In genomic region chr10:48887982-48888381, GRCh38 we compare ENCODE assay signal across 1 cellular context.
TF ChIP-seq lines count a peak whose summit lies in the region.

No MANE protein-coding gene starts in this region.

TF ChIP-seq in K562, 482 proteins besides CTCF, POLR2A, EP300 and RAD21 (continued from another document):
- TF ChIP-seq, protein P1, sequence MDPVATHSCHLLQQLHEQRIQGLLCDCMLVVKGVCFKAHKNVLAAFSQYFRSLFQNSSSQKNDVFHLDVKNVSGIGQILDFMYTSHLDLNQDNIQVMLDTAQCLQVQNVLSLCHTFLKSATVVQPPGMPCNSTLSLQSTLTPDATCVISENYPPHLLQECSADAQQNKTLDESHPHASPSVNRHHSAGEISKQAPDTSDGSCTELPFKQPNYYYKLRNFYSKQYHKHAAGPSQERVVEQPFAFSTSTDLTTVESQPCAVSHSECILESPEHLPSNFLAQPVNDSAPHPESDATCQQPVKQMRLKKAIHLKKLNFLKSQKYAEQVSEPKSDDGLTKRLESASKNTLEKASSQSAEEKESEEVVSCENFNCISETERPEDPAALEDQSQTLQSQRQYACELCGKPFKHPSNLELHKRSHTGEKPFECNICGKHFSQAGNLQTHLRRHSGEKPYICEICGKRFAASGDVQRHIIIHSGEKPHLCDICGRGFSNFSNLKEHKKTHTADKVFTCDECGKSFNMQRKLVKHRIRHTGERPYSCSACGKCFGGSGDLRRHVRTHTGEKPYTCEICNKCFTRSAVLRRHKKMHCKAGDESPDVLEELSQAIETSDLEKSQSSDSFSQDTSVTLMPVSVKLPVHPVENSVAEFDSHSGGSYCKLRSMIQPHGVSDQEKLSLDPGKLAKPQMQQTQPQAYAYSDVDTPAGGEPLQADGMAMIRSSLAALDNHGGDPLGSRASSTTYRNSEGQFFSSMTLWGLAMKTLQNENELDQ (CRISPR knock-in tag; IDR thresholded peaks at IDR 0.05; ENCODE audit: borderline replicate concordance): no peak
- TF ChIP-seq PCBP2 (IDR thresholded peaks at IDR 0.05; ENCODE audit: low read depth, low read length, poor library complexity, severe bottlenecking) (peak; percentile 79), PBX2 (CRISPR knock-in tag; IDR thresholded peaks at IDR 0.05; ENCODE audit: low read depth) (no peak), PBX2 (tag; conservative IDR thresholded peaks at IDR 0.05; ENCODE audit: low read depth) (no peak)
- TF ChIP-seq, protein P2, sequence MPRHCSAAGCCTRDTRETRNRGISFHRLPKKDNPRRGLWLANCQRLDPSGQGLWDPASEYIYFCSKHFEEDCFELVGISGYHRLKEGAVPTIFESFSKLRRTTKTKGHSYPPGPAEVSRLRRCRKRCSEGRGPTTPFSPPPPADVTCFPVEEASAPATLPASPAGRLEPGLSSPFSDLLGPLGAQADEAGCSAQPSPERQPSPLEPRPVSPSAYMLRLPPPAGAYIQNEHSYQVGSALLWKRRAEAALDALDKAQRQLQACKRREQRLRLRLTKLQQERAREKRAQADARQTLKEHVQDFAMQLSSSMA (CRISPR knock-in tag; IDR thresholded peaks at IDR 0.05): no peak
